10 cellular contexts compared by ENCODE assay signal in the genomic region with DNA sequence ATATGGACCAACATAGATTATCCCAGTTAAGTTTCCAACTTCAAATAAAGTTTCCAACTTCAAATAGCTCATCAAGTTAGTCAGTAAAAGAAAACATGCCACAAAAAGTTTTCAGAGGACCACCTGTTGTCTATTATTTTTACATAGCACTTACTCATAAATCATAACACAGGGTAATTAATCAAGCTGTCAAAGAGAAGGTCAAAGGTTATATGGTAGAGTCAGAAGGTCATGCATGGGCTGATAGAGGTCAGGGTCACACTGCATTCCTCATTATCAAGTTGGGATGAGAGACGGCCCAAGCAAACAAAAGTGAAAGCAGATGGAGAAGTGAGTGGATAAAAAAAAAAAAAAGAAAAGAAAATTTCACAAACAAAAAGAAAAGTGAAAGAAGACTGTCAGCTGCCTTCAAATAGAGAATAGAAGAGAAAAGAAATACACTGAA.
DNase-seq lines count a peak whose midpoint lies in the region; ATAC-seq and TF ChIP-seq lines count a peak whose summit lies in the region.
"Had no signal": no experiment of that assay in that cellular context is flagged by ENCODE, and none has a peak within 500 bp of the region (broad histone marks: within the 10 kb centered on the region; RNA-seq: fewer than 3 reads in every experiment).

No MANE protein-coding gene starts in this region.

- H3K4me3 ChIP-seq in ectodermal cell (ENCODE audit: insufficient read depth, low read depth, low read length) (no peak overlapping the region), Peyer's patch (no peak overlapping the region)
- H3K4me3 ChIP-seq: psoas muscle had no signal

- ATAC-seq in sciatic nerve (peak; percentile 64), GM18519 (IDR thresholded peaks at IDR 0.05; ENCODE audit: low FRiP score, unreplicated experiment) (no peak)
- ATAC-seq: psoas muscle had no signal

- H3K4me1 ChIP-seq in ectodermal cell (ENCODE audit: control insufficient read depth, insufficient read depth, low read length) (peaks cover 22% of the 10 kb centered on the region), Peyer's patch (peaks cover 0 to 4% (median 0%) of the 10 kb centered on the region in 4 donors)

- H3K27ac ChIP-seq in ectodermal cell (ENCODE audit: insufficient read depth, low read depth, low read length, poor library complexity, severe bottlenecking) (peak overlapping the region; percentile 66), Peyer's patch (no peak overlapping the region)
- H3K27ac ChIP-seq: psoas muscle had no signal

- no peak for TF ChIP-seq POLR2A in Peyer's patch (IDR thresholded peaks at IDR 0.05)

- no peaks in the 10 kb centered on the region for H3K36me3 ChIP-seq in ectodermal cell (ENCODE audit: control insufficient read depth, insufficient read depth, low read length)
- H3K36me3 ChIP-seq in Peyer's patch: no peaks in the 10 kb centered on the region

- no peaks in the 10 kb centered on the region for H3K27me3 ChIP-seq in ectodermal cell (ENCODE audit: control insufficient read depth, insufficient read depth, low read length, poor library complexity, severe bottlenecking)
- no peaks in the 10 kb centered on the region for H3K27me3 ChIP-seq in Peyer's patch

- H3K9me3 ChIP-seq in ectodermal cell (ENCODE audit: control insufficient read depth, low read length) (no peaks in the 10 kb centered on the region), Peyer's patch (no peaks in the 10 kb centered on the region)
- H3K9me3 ChIP-seq: psoas muscle had no signal

- 50 to 79% methylated on average over 1 of the region's 1 CpG for whole genome bisulfite sequencing in ectodermal cell, 2 experiments

- DNase-seq in NCI-H748 (lab: John Stamatoyannopoulos, UW; ENCODE audit: unreplicated experiment) (peak; percentile 47), NCI-H748 treated with DMSO at 0.1 percent for 48 hours (lab: John Stamatoyannopoulos, UW) (no peak), MV-4-11 (lab: John Stamatoyannopoulos, UW) (peak; percentile 6), sciatic nerve (ENCODE audit: low spot score) (no peak), Peyer's patch (no peak), midbrain (lab: John Stamatoyannopoulos, UW) (no peak)
- DNase-seq: psoas muscle, SIG-M5 had no signal

- no peak for TF ChIP-seq CTCF in Peyer's patch (IDR thresholded peaks at IDR 0.05)

- intact Hi-C loops in sciatic nerve (cut with DNase I): no loop called here

Comparison
In these comparisons a context has a peak if more than half of its experiments do, and no peak if none do; other contexts are left out.
1. DNase-seq: peak in NCI-H748 (single experiment) and MV-4-11 (single experiment); none in NCI-H748 treated with DMSO at 0.1 percent for 48 hours (single experiment), sciatic nerve (single experiment), Peyer's patch (0 of 3) and midbrain (single experiment).